22 cellular contexts compared by ENCODE assay signal in the genomic region with DNA sequence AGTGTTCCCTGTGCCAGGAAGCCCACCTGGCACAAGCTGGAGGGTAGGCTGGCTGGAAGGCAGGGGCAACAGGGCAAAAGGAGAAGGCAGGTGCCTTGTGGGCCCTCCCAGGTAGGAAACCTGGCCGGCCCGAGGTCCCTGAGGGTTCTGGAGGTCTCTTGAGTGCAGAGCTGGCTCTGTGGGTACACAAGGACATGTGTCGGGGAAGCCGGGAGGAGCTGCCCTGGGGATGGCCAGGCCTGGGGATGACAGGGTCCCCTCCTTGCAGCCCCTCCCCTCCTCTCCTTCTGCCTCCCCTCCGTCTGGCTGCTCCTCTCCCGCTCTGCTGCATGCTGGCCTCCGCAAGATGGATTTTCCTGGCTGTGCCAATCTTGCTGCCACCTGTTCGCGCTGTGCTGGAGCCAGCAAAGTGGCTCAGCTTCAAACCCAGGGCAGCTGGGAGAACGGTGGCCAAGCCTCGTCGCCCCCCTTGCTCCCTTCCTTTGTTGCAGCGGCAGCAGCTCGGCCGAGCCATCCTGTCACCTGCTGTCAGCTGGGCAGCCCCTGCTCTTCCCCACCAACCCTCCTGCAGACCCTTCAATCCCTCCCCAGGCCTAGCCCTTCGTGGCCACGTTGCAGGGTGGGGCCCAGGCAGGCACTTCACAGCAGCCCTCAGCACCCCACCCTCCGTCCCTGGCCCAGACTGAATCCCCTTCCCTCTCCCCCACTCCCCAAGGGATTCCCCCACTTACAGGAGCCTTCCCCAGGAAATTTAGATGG. TPM values are rescaled to one million over a fixed set of nuclear protein-coding genes. Genes with fewer than 3 reads are reported as not detected.
DNase-seq lines count a peak whose midpoint lies in the region; ATAC-seq and TF ChIP-seq lines count a peak whose summit lies in the region.
"Had no signal": no experiment of that assay in that cellular context is flagged by ENCODE, and none has a peak within 500 bp of the region (broad histone marks: within the 10 kb centered on the region; RNA-seq: fewer than 3 reads in every experiment).

No MANE protein-coding gene starts in this region.

- no peaks in the 10 kb centered on the region for H3K27me3 ChIP-seq in BE2C
- H3K27me3 ChIP-seq in H7 (ENCODE audit: control insufficient read depth, insufficient read depth, low read length) = peaks cover 2% of the 10 kb centered on the region; the same call in 1 of the 2 replicates
- peaks cover 0 to 52% of the 10 kb centered on the region in 2 donors for H3K27me3 ChIP-seq in tibial nerve
- H3K27me3 ChIP-seq in sigmoid colon = peaks cover 8 to 92% (median 42%) of the 10 kb centered on the region in 3 donors
- H3K27me3 ChIP-seq: right lobe of liver had no signal

- peaks cover 3% of the 10 kb centered on the region for H3K4me1 Mint-ChIP-seq in T-helper 17 cell

- WGBS in tibial nerve, 2 donors = 48 to 52% methylated on average over 12 to 18 of the region's 18 CpGs
- 64 to 69% methylated on average over 18 of the region's 18 CpGs for WGBS in sigmoid colon, 2 donors

- no peak overlapping the region for H3K27ac ChIP-seq in tibial nerve
- H3K27ac ChIP-seq in sigmoid colon = no peak overlapping the region
- H3K27ac ChIP-seq: adrenal gland, breast epithelium, right lobe of liver had no signal

- H3K4me3 ChIP-seq in BE2C (ENCODE audit: low read depth, low read length) = peak overlapping the region; percentile 40
- H3K4me3 ChIP-seq in H7 (ENCODE audit: insufficient read depth, low read depth, low read length) = no peak overlapping the region
- no peak overlapping the region for H3K4me3 ChIP-seq in tibial nerve
- no peak overlapping the region for H3K4me3 ChIP-seq in sigmoid colon
- H3K4me3 ChIP-seq: adrenal gland, breast epithelium, right lobe of liver had no signal

- peaks cover 74% of the 10 kb centered on the region for H3K27me3 Mint-ChIP-seq in T-helper 17 cell

- no peak overlapping the region for H3K27ac Mint-ChIP-seq in T-helper 17 cell
- H3K27ac Mint-ChIP-seq: activated T-cell treated with anti-CD3 and anti-CD28 coated beads, Interleukin-2, amount 50 U/mL, for 72 hours; nephron progenitor cell had no signal

- H3K4me3 Mint-ChIP-seq in T-helper 17 cell = no peak overlapping the region
- H3K4me3 Mint-ChIP-seq: activated T-cell treated with anti-CD3 and anti-CD28 coated beads, Interleukin-2, amount 50 U/mL, for 72 hours; nephron progenitor cell had no signal

- intact Hi-C loops in sigmoid colon (cut with DNase I) = no loop called here

- DNase-seq in BE2C (no peak), H7 (peak; percentile 67), NCI-H446 (lab: John Stamatoyannopoulos, UW) (peak; percentile 59 to 92), cerebellum (ENCODE audit: low spot score) (peak; percentile 87), tibial nerve (ENCODE audit: low spot score in 2 of 2) (no peak), T-helper 17 cell (no peak), sigmoid colon (no peak), HK-2 (ENCODE audit: unreplicated experiment) (no peak)
- DNase-seq: activated CD4-positive, alpha-beta T cell treated with anti-CD3 and anti-CD28 coated beads for 4 hours; activated naive CD4-positive, alpha-beta T cell treated with Interleukin-2 at 50 U/mL for 16 hours; activated T-cell treated with anti-CD3 and anti-CD28 coated beads, Interleukin-2, amount 50 U/mL, for 72 hours; kidney; NCI-H146; NCI-H526; nephron progenitor cell; right lobe of liver; stimulated activated CD4-positive, alpha-beta T cell treated with anti-CD3 and anti-CD28 coated beads, Interleukin-4, amount 100 ng/mL, for 4 hours; stimulated activated naive CD4-positive, alpha-beta T cell treated with Interleukin-2 at 50 U/mL for 16 hours had no signal

- peaks cover 19% of the 10 kb centered on the region for H3K4me1 ChIP-seq in BE2C
- no peaks in the 10 kb centered on the region for H3K4me1 ChIP-seq in tibial nerve
- H3K4me1 ChIP-seq in sigmoid colon = no peaks in the 10 kb centered on the region
- H3K4me1 ChIP-seq: adrenal gland, breast epithelium, right lobe of liver had no signal

- H3K9me3 ChIP-seq in BE2C (no peaks in the 10 kb centered on the region), tibial nerve (no peaks in the 10 kb centered on the region), T-helper 17 cell (ENCODE audit: control insufficient read depth, low read length, poor library complexity, severe bottlenecking) (no peaks in the 10 kb centered on the region), sigmoid colon (no peaks in the 10 kb centered on the region)
- H3K9me3 ChIP-seq: adrenal gland, breast epithelium, right lobe of liver had no signal

- TF ChIP-seq EP300 in tibial nerve (IDR thresholded peaks at IDR 0.05) (no peak), sigmoid colon (IDR thresholded peaks at IDR 0.05) (no peak)

- ATAC-seq in T-helper 17 cell = no peak
- ATAC-seq: activated T-cell treated with anti-CD3 and anti-CD28 coated beads, Interleukin-2, amount 50 U/mL, for 72 hours; right lobe of liver had no signal

- peaks cover 8% of the 10 kb centered on the region for H3K36me3 Mint-ChIP-seq in T-helper 17 cell (ENCODE audit: low read depth)

- no peak for TF ChIP-seq CTCF in BE2C (IDR thresholded peaks at IDR 0.05; ENCODE audit: low read depth, low read length)
- no peak for TF ChIP-seq CTCF in tibial nerve (IDR thresholded peaks at IDR 0.05)
- TF ChIP-seq CTCF in sigmoid colon (IDR thresholded peaks at IDR 0.05) = no peak

- TF ChIP-seq POLR2A in tibial nerve (IDR thresholded peaks at IDR 0.05) = no peak
- no peak for TF ChIP-seq POLR2A in sigmoid colon (IDR thresholded peaks at IDR 0.05)

- H3K36me3 ChIP-seq in BE2C = no peaks in the 10 kb centered on the region
- H3K36me3 ChIP-seq in H7 (replicated peaks; ENCODE audit: control insufficient read depth, insufficient read depth, low read length) = no peaks in the 10 kb centered on the region
- no peaks in the 10 kb centered on the region for H3K36me3 ChIP-seq in tibial nerve
- no peaks in the 10 kb centered on the region for H3K36me3 ChIP-seq in sigmoid colon
- H3K36me3 ChIP-seq: adrenal gland, breast epithelium, right lobe of liver had no signal

RNA-seq across cellular contexts. Expression of gene UNC5A, which starts 17.6 kb away (rescaled TPM):
- polyA plus RNA-seq in BE2C (2012; ENCODE audit: insufficient read depth, insufficient read length, low read depth) = 44.8 TPM
- 3.7 and 4.6 TPM in 2 replicates for total RNA-seq in H7 (2014; rRNA removed; shearing (Covaris generic))
- total RNA-seq in cerebellum = 9.3 TPM
- total RNA-seq in tibial nerve = not detected
- total RNA-seq in T-helper 17 cell = not detected
- total RNA-seq in sigmoid colon = not detected
- polyA plus RNA-seq in sigmoid colon = under 1 TPM in 2 of 3 donors, not detected in 1; 0.34 to 0.60 TPM
- total RNA-seq: mononuclear cell; right lobe of liver; T-helper 1 cell treated with Interleukin-12 subunit alpha and Interleukin-12 subunit beta and Interleukin-4 antibody, amounts not matched to agents 30 ng/mL and 1 ng/mL, for 36 hours had no signal

Comparison
In these comparisons a context has a peak if more than half of its experiments do, and no peak if none do; other contexts are left out.
1. DNase-seq: peak in H7 (single experiment), NCI-H446 (2 of 2) and cerebellum (single experiment); none in BE2C (single experiment), tibial nerve (0 of 2), T-helper 17 cell (0 of 3), sigmoid colon (single experiment) and HK-2 (single experiment).